8 cellular contexts compared by ENCODE assay signal in the genomic region with DNA sequence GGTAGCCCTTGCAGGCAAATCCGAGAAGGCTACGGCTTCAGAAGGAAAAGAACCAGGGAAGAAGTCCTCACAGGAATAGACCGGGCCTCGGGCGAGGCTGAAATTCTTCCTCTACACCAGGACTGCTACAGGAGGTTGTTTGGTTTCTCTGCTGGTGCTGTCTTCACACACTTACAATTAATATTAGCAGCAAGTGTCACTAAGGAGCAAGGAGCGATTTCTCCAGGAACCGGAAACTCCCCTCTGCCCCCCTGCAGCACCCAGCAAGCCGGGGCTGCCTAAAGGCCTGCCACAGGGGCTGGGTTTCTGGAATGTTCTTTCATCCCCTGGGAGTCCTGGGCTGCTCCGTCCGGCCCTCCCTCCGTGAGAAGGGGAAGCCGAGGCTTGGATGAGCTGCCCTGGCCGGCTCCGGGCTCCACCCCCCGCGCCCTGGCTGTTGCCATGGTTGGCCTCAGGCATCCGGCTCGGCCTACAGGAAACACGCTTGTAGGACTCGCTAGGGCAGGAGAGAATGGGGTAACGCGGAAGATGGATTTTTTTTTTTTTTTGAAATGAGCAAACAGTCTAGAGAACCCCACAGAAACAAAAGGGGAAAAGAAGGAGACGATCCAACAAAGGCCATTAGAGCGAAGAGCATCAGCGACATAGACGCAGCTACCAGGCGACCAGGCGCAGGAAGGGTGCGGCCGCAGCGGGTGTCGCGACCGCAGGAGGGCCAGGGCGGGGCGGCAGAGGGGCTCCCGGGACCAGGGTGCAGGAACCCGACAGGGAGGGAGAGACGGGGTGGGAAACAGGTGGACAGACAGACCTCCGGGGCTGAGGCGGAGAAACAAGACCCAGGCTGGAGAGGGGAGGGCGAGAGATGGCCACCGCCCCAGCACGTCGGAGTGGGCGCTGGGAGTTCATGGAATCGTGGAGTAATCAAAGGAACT. TPM values are rescaled to one million over a fixed set of nuclear protein-coding genes. Genes with fewer than 3 reads are reported as not detected.
DNase-seq lines count a peak whose midpoint lies in the region; ATAC-seq and TF ChIP-seq lines count a peak whose summit lies in the region.

No MANE protein-coding gene starts in this region.

- H3K9me3 ChIP-seq in ectodermal cell (ENCODE audit: control insufficient read depth, low read length), result no peaks in the 10 kb centered on the region
- no peaks in the 10 kb centered on the region for H3K9me3 ChIP-seq in muscle layer of colon (ENCODE audit: low read length)
- no peaks in the 10 kb centered on the region for H3K9me3 ChIP-seq in upper lobe of right lung

- H3K36me3 ChIP-seq in ectodermal cell (ENCODE audit: control insufficient read depth, insufficient read depth, low read length) (no peaks in the 10 kb centered on the region), muscle layer of colon (ENCODE audit: insufficient read depth, low read length) (no peaks in the 10 kb centered on the region), upper lobe of right lung (no peaks in the 10 kb centered on the region), brain microvascular endothelial cell (replicated peaks) (no peaks in the 10 kb centered on the region)

- in situ Hi-C loops in GM13977 (cut with MboI; ENCODE audit: low pct_unique_long_range_greater_than_20kb, low sequenced_read_pairs, unreplicated experiment) (no loop called here), brain microvascular endothelial cell (cut with HindIII; ENCODE audit: low pct_ligation_motif_present, low sequenced_read_pairs) (no loop called here)

- H3K27ac ChIP-seq in ectodermal cell (ENCODE audit: insufficient read depth, low read depth, low read length, poor library complexity, severe bottlenecking) (peak overlapping the region; percentile 80), muscle layer of colon (ENCODE audit: low read depth, low read length) (peak overlapping the region; percentile 3), upper lobe of right lung (peak overlapping the region; percentile 14), brain microvascular endothelial cell (no peak overlapping the region)

- TF ChIP-seq CTCF in GM13977 (IDR thresholded peaks at IDR 0.05; ENCODE audit: extremely low read depth, insufficient read depth, missing control alignments) (no peak), upper lobe of right lung (IDR thresholded peaks at IDR 0.05) (no peak), brain microvascular endothelial cell (IDR thresholded peaks at IDR 0.05; ENCODE audit: low read depth, low read length, missing control alignments) (no peak)

- WGBS in ectodermal cell, 2 experiments, result 21% methylated on average over 47 of the region's 47 CpGs

- peak overlapping the region; percentile 49 for H3K9ac ChIP-seq in muscle layer of colon (ENCODE audit: low read length)

- peaks cover 86% of the 10 kb centered on the region for H3K27me3 ChIP-seq in ectodermal cell (ENCODE audit: control insufficient read depth, insufficient read depth, low read length, poor library complexity, severe bottlenecking)
- H3K27me3 ChIP-seq in muscle layer of colon (ENCODE audit: control insufficient read depth in 1 of 2, insufficient read depth in 2 of 2, low read length in 2 of 2), result peaks cover 0 to 24% of the 10 kb centered on the region in 2 donors
- peaks cover 19% of the 10 kb centered on the region for H3K27me3 ChIP-seq in upper lobe of right lung
- peaks cover 4% of the 10 kb centered on the region for H3K27me3 ChIP-seq in brain microvascular endothelial cell (replicated peaks)

- DNase-seq in GM13977 (ENCODE audit: low spot score), result peak; percentile 83
- peak; percentile 7 to 77 for DNase-seq in NCI-H526 (lab: John Stamatoyannopoulos, UW)
- peak; percentile 82 for DNase-seq in upper lobe of right lung
- no peak for DNase-seq in SHP77 (lab: John Stamatoyannopoulos, UW)
- DNase-seq in brain microvascular endothelial cell, result no peak

- peaks cover 28% of the 10 kb centered on the region for H3K4me1 ChIP-seq in ectodermal cell (ENCODE audit: control insufficient read depth, insufficient read depth, low read length)
- H3K4me1 ChIP-seq in muscle layer of colon (ENCODE audit: insufficient read depth, low read length), result peaks cover 6% of the 10 kb centered on the region
- H3K4me1 ChIP-seq in upper lobe of right lung, result peaks cover 7% of the 10 kb centered on the region

- ATAC-seq in GM21717 (IDR thresholded peaks at IDR 0.05; ENCODE audit: unreplicated experiment), result peak; percentile 82
- peak; percentile 82 for ATAC-seq in upper lobe of right lung

- intact Hi-C loops in upper lobe of right lung (cut with DNase I), result no loop called here

- H3K4me3 ChIP-seq in ectodermal cell (ENCODE audit: insufficient read depth, low read depth, low read length), result peak overlapping the region; percentile 29
- peak overlapping the region; percentile 27 to 62 for H3K4me3 ChIP-seq in muscle layer of colon (ENCODE audit: low read depth in 1 of 2, low read length in 2 of 2)
- H3K4me3 ChIP-seq in upper lobe of right lung, result peak overlapping the region; percentile 52
- no peak overlapping the region for H3K4me3 ChIP-seq in brain microvascular endothelial cell (ENCODE audit: low read depth, low read length)

RNA-seq across cellular contexts. Expression of gene EN2, which starts 33.0 kb away (rescaled TPM):
- not detected for polyA plus RNA-seq in ectodermal cell (2013, experiment 1 of 4)
- polyA plus RNA-seq in ectodermal cell (2013, experiment 2 of 4), result 0.18 TPM
- 0.21 TPM for polyA plus RNA-seq in ectodermal cell (2013, experiment 3 of 4)
- polyA plus RNA-seq in ectodermal cell (2013, experiment 4 of 4), result 0.36 TPM
- total RNA-seq in upper lobe of right lung, result not detected

RNA-seq across cellular contexts. Expression of gene CNPY1, which starts 55.4 kb away (rescaled TPM):
- 0.28 TPM for polyA plus RNA-seq in ectodermal cell (2013, experiment 1 of 4)
- not detected for polyA plus RNA-seq in ectodermal cell (2013, experiment 2 of 4)
- not detected for polyA plus RNA-seq in ectodermal cell (2013, experiment 3 of 4)
- polyA plus RNA-seq in ectodermal cell (2013, experiment 4 of 4), result not detected
- total RNA-seq in upper lobe of right lung, result not detected

Comparison
In these comparisons a context has a peak if more than half of its experiments do, and no peak if none do; other contexts are left out.
1. DNase-seq: peak in GM13977 (single experiment), NCI-H526 (2 of 2) and upper lobe of right lung (single experiment); none in SHP77 (0 of 2) and brain microvascular endothelial cell (single experiment).